Comparison of ENCODE assay signal across 12 cellular contexts in the genomic region with DNA sequence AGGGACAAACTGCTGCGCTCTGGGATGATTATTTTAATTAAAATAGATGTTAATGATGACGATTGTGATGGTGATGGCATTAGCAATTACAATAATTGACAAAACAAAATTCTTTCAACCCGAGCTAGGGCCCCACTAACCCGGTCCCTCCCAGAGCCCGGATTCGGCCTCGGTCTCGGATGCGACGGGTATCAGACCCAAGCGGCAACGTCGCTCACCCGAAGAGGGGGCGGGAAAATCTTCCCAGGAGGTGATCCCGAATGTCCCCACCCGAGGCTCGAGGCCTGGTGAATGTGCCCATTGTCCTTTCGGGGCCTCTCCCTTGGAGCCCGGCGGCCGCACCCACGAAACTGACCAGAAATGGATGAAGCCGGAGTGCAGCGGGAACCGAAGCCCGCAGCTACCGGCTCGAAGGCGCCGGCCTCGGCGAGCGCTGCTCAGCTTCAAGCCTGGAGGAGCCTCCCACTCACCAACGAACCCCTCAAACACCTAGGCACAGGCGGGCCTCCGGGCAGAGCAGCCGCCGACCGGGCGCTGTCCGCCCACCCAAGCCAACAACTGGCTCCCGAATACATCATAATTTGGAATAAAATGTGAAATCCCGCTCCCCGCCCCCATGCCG. TPM values are rescaled to one million over a fixed set of nuclear protein-coding genes. Genes with fewer than 3 reads are reported as not detected.
A peak's percentile ranks its signal among the peaks of the same experiment; 100 is the strongest.
DNase-seq lines count a peak whose midpoint lies in the region; ATAC-seq and TF ChIP-seq lines count a peak whose summit lies in the region.
"Had no signal": no experiment of that assay in that cellular context is flagged by ENCODE, and none has a peak within 500 bp of the region (broad histone marks: within the 10 kb centered on the region; RNA-seq: fewer than 3 reads in every experiment).

No MANE protein-coding gene starts in this region.

- peak overlapping the region in 4 of 5 donors; percentile 9 to 15 (median 12) for H3K4me3 Mint-ChIP-seq in immature natural killer cell

- no peaks in the 10 kb centered on the region for H3K36me3 Mint-ChIP-seq in immature natural killer cell

- no peaks in the 10 kb centered on the region for H3K9me3 ChIP-seq in stomach

- peaks cover 18 to 40% (median 31%) of the 10 kb centered on the region in 4 donors for H3K4me1 ChIP-seq in stomach

- H3K9me3 Mint-ChIP-seq in immature natural killer cell, result no peaks in the 10 kb centered on the region
- H3K9me3 Mint-ChIP-seq: type B pancreatic cell had no signal

- H3K4me3 ChIP-seq in stomach, result peak overlapping the region; percentile 34 to 51 (median 38)

- peaks cover 21 to 46% (median 38%) of the 10 kb centered on the region in 3 donors for H3K27me3 Mint-ChIP-seq in immature natural killer cell (ENCODE audit: low read depth in 3 of 3)

- H3K27me3 ChIP-seq in stomach, result peaks cover 38 to 100% (median 95%) of the 10 kb centered on the region in 3 donors

- intact Hi-C loops in stomach (cut with DNase I; ENCODE audit: low total_unique reads), result no loop called here

- no peak for TF ChIP-seq POLR2A in stomach (IDR thresholded peaks at IDR 0.05)

- peak overlapping the region in 1 of 6 donors; percentile 7 for H3K27ac Mint-ChIP-seq in immature natural killer cell

- no peak for ATAC-seq in GM19467 (IDR thresholded peaks at IDR 0.05; ENCODE audit: unreplicated experiment)
- ATAC-seq in GM21528 (IDR thresholded peaks at IDR 0.05; ENCODE audit: low FRiP score, unreplicated experiment), result no peak

- no peaks in the 10 kb centered on the region for H3K36me3 ChIP-seq in stomach

- TF ChIP-seq EP300 in stomach (IDR thresholded peaks at IDR 0.05), result no peak

- no peak for TF ChIP-seq CTCF in stomach (IDR thresholded peaks at IDR 0.05)

- peak overlapping the region; percentile 4 to 78 (median 75) for H3K27ac ChIP-seq in stomach

- 5 to 11% (median 9%) methylated on average over 17 to 46 of the region's 46 CpGs for WGBS in stomach, 5 donors

- peak; percentile 59 for DNase-seq in NCI-H82 (lab: John Stamatoyannopoulos, UW)
- DNase-seq in NCI-H82 treated with DMSO at 0.1 percent for 48 hours (lab: John Stamatoyannopoulos, UW; ENCODE audit: unreplicated experiment), result no peak
- DNase-seq in activated T-cell treated with anti-CD3 and anti-CD28 coated beads, Interleukin-2, amount 50 U/mL, for 48 hours, result peak; percentile 44 to 57
- DNase-seq in immature natural killer cell, result peak in 2 of 3 donors; percentile 21 to 26
- DNase-seq in stomach, result no peak
- DNase-seq in DMS79 (lab: John Stamatoyannopoulos, UW), result no peak
- DNase-seq: NCI-H69, posterior cingulate gyrus had no signal

- H3K4me1 Mint-ChIP-seq in immature natural killer cell, result peaks cover 23 to 34% of the 10 kb centered on the region in 2 donors

RNA-seq across cellular contexts. Expression of a gene that starts 1.2 kb away (rescaled TPM):
- 1 to 10 TPM in 1 of 3 donors, not detected in 2; 1.7 TPM for polyA plus RNA-seq in immature natural killer cell
- total RNA-seq in stomach, result 1 to 10 TPM in 3 of 5 donors, under 1 TPM in 1, not detected in 1; under 0.01 to 4.5 (median 3.5) TPM
- 1 to 10 TPM in 2 of 3 donors, under 1 TPM in 1; 0.98 to 1.5 (median 1.2) TPM for polyA plus RNA-seq in stomach

RNA-seq across cellular contexts. Expression of a gene that starts 41.0 kb away (rescaled TPM):
- polyA plus RNA-seq in immature natural killer cell (1 to 10 TPM in 1 of 3 donors, under 1 TPM in 1, not detected in 1; 0.58 to 7.5 TPM), stomach (100 to 1,000 TPM in 2 of 3 donors, 10 to 100 TPM in 1; 43.7 to 169 (median 163) TPM)
- total RNA-seq in stomach, result 100 to 1,000 TPM in 2 of 5 donors, 1 to 10 TPM in 1, under 1 TPM in 1, not detected in 1; 0.87 to 292 (median 69.0) TPM
- total RNA-seq: A673 had no signal

Comparison
In these comparisons a context has a peak if more than half of its experiments do, and no peak if none do; other contexts are left out.
1. DNase-seq: peak in NCI-H82 (single experiment), activated T-cell treated with anti-CD3 and anti-CD28 coated beads, Interleukin-2, amount 50 U/mL, for 48 hours (2 of 2) and immature natural killer cell (2 of 3); none in NCI-H82 treated with DMSO at 0.1 percent for 48 hours (single experiment), stomach (single experiment) and DMS79 (single experiment).
2. RNA of a gene that starts 41.0 kb away (polyA plus RNA-seq): 43.7 to 169 TPM in stomach; 0.58 to 7.5 TPM in immature natural killer cell; every median in the first group is over 4 times any median in the second.